17 cellular contexts compared by ENCODE assay signal in the genomic region with DNA sequence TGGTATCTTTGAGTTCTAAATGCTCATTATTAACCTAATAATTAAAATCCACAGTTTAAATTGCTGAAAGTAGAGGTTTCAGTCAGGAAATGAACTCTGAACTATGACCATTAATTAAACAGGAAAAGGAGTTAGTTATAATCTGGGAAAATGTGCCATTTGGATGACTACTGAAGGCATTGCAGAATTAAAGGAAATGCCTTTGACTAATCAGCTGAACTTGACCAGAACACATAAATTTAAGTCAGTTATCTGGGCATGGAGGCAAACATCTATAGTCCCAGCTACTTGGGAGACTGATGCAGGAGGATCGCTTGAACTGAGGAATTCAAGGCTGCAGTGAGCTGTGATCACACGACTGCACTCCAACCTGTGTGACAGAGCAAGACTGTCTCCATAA. TPM values are rescaled to one million over a fixed set of nuclear protein-coding genes. Genes with fewer than 3 reads are reported as not detected.
A peak's percentile ranks its signal among the peaks of the same experiment; 100 is the strongest.
DNase-seq lines count a peak whose midpoint lies in the region; ATAC-seq, FAIRE-seq and TF ChIP-seq lines count a peak whose summit lies in the region.
"Had no signal": no experiment of that assay in that cellular context is flagged by ENCODE, and none has a peak within 500 bp of the region (broad histone marks: within the 10 kb centered on the region; RNA-seq: fewer than 3 reads in every experiment).

No MANE protein-coding gene starts in this region.

- dilution Hi-C loops in endothelial cell of umbilical vein (cut with MboI; ENCODE audit: extremely low pct_ligation_motif_present, low sequenced_read_pairs) = no loop called here

- FAIRE-seq in astrocyte (lab: Jason Lieb, UNC) = no peak
- peak; percentile 96 for FAIRE-seq in endothelial cell of umbilical vein (lab: Jason Lieb, UNC)
- FAIRE-seq: GM12892, GM19239, H1, HTR-8/SVneo had no signal

- no peaks in the 10 kb centered on the region for H3K9me3 Mint-ChIP-seq in astrocyte (ENCODE audit: unreplicated experiment)
- peaks cover 2 to 7% of the 10 kb centered on the region in 2 donors for H3K9me3 Mint-ChIP-seq in natural killer cell
- H3K9me3 Mint-ChIP-seq: CD8-positive, alpha-beta T cell had no signal

- H2AFZ ChIP-seq in astrocyte (ENCODE audit: low read depth, low read length) (no peak overlapping the region), endothelial cell of umbilical vein (ENCODE audit: low read depth, low read length) (no peak overlapping the region)

- H3K36me3 Mint-ChIP-seq in astrocyte (ENCODE audit: low read depth, unreplicated experiment) (no peaks in the 10 kb centered on the region), natural killer cell (no peaks in the 10 kb centered on the region)
- H3K36me3 Mint-ChIP-seq: CD14-positive monocyte; CD8-positive, alpha-beta T cell had no signal

- peak; percentile 51 for DNase-seq in astrocyte (ENCODE audit: low read depth)
- peak; percentile 91 for DNase-seq in endothelial cell of umbilical vein (ENCODE audit: low read depth, low spot score)
- peak; percentile 26 for DNase-seq in left kidney (ENCODE audit: low read depth, low spot score)
- no peak for DNase-seq in natural killer cell
- DNase-seq in cerebellum (ENCODE audit: low spot score) = no peak
- DNase-seq: CD8-positive, alpha-beta T cell; COR-L47; DND-41; GDM1 had no signal

- BruUV-seq in endothelial cell of umbilical vein (replicated peaks; lab: Mats Ljungman, UMichigan) = no TSS peak

- no peaks in the 10 kb centered on the region for H3K27me3 Mint-ChIP-seq in astrocyte (ENCODE audit: low read depth, unreplicated experiment)
- no peaks in the 10 kb centered on the region for H3K27me3 Mint-ChIP-seq in natural killer cell (ENCODE audit: low read depth in 2 of 2)

- H3K9ac ChIP-seq in astrocyte (ENCODE audit: low read length) = no peak overlapping the region
- H3K9ac ChIP-seq in endothelial cell of umbilical vein (replicated peaks; ENCODE audit: extremely low read depth, insufficient read depth, low read length) = no peak overlapping the region

- H4K20me1 ChIP-seq in astrocyte (ENCODE audit: insufficient read depth, low read length) (no peaks in the 10 kb centered on the region), endothelial cell of umbilical vein (replicated peaks; ENCODE audit: control insufficient read depth, extremely low read depth, insufficient read depth, low read length) (no peaks in the 10 kb centered on the region)

- H3K9me3 ChIP-seq in astrocyte (ENCODE audit: insufficient read depth, low read depth, low read length) (no peaks in the 10 kb centered on the region), endothelial cell of umbilical vein (replicated peaks; ENCODE audit: control insufficient read depth, insufficient read depth, low read length) (no peaks in the 10 kb centered on the region)
- H3K9me3 ChIP-seq: HAP-1 had no signal

- POLR2A ChIA-PET in endothelial cell of umbilical vein (lab: Charles Lee) = no interaction called here

- H3K27ac Mint-ChIP-seq in astrocyte (ENCODE audit: unreplicated experiment) = no peak overlapping the region
- H3K27ac Mint-ChIP-seq in natural killer cell = no peak overlapping the region
- H3K27ac Mint-ChIP-seq: CD14-positive monocyte; CD8-positive, alpha-beta T cell had no signal

- H3K4me1 Mint-ChIP-seq in astrocyte (ENCODE audit: low read depth, unreplicated experiment) (peaks cover 2% of the 10 kb centered on the region), natural killer cell (no peaks in the 10 kb centered on the region)
- H3K4me1 Mint-ChIP-seq: CD14-positive monocyte had no signal

- H3K4me1 ChIP-seq in astrocyte (ENCODE audit: insufficient read depth, low read length) = no peaks in the 10 kb centered on the region
- H3K4me1 ChIP-seq in endothelial cell of umbilical vein (ENCODE audit: control insufficient read depth, extremely low read depth, insufficient read depth, low read length) = peaks cover 28% of the 10 kb centered on the region
- H3K4me1 ChIP-seq: HAP-1 had no signal

- H3K36me3 ChIP-seq in astrocyte (ENCODE audit: insufficient read depth, low read length) = no peaks in the 10 kb centered on the region
- H3K36me3 ChIP-seq in endothelial cell of umbilical vein (ENCODE audit: control insufficient read depth in 2 of 2, extremely low read depth in 1 of 2, insufficient read depth in 2 of 2, low read length in 2 of 2) = no peaks in the 10 kb centered on the region
- H3K36me3 ChIP-seq: HAP-1 had no signal

- intact Hi-C loops in endothelial cell of umbilical vein (cut with micrococcal nuclease) (loop anchor here (1.0 to 5.0 kb wide), 5 partner anchors 28 to 233 kb away; no protein-coding TSS in a partner anchor), natural killer cell (cut with micrococcal nuclease) (no loop called here)

- H3K4me3 Mint-ChIP-seq in astrocyte (ENCODE audit: unreplicated experiment) (no peak overlapping the region), natural killer cell (no peak overlapping the region)
- H3K4me3 Mint-ChIP-seq: CD14-positive monocyte; CD8-positive, alpha-beta T cell had no signal

- TF ChIP-seq CTCF in astrocyte (IDR thresholded peaks at IDR 0.05; ENCODE audit: insufficient read depth, low read depth, low read length) (no peak), endothelial cell of umbilical vein (IDR thresholded peaks at IDR 0.05; ENCODE audit: extremely low read depth in 1 of 2, insufficient read depth in 1 of 2, low read depth in 1 of 2, low read length in 2 of 2) (no peak), natural killer cell (IDR thresholded peaks at IDR 0.05) (no peak)

- ATAC-seq in natural killer cell (no peak), HG02763 (IDR thresholded peaks at IDR 0.05; ENCODE audit: unreplicated experiment) (no peak), GM18858 (IDR thresholded peaks at IDR 0.05; ENCODE audit: unreplicated experiment) (no peak)
- ATAC-seq: CD8-positive, alpha-beta T cell had no signal

- H3K79me2 ChIP-seq in astrocyte (ENCODE audit: insufficient read depth, low read length) = no peaks in the 10 kb centered on the region
- no peaks in the 10 kb centered on the region for H3K79me2 ChIP-seq in endothelial cell of umbilical vein (ENCODE audit: control insufficient read depth, insufficient read depth, low read length)

- no peaks in the 10 kb centered on the region for H3K9me1 ChIP-seq in endothelial cell of umbilical vein (replicated peaks; ENCODE audit: control insufficient read depth, extremely low read depth, insufficient read depth, low read length)

- H3K4me2 ChIP-seq in astrocyte (ENCODE audit: low read length) = no peak overlapping the region
- H3K4me2 ChIP-seq in endothelial cell of umbilical vein (ENCODE audit: insufficient read depth, low read length) = peak overlapping the region; percentile 84

- CTCF ChIA-PET in endothelial cell of umbilical vein (lab: Charles Lee) = interaction anchor here (0.9 to 7.2 kb wide), 7 partner anchors 14 to 312 kb away, joined by 3 to 143 read pairs (median 4); no protein-coding TSS in a partner anchor

- TF ChIP-seq POLR2A in endothelial cell of umbilical vein (IDR thresholded peaks at IDR 0.05; ENCODE audit: low read depth, low read length) = no peak

- no peak overlapping the region for H3K27ac ChIP-seq in astrocyte (ENCODE audit: low read depth, low read length)
- no peak overlapping the region for H3K27ac ChIP-seq in endothelial cell of umbilical vein (ENCODE audit: insufficient read depth, low read depth, low read length)

- H3K4me3 ChIP-seq in astrocyte (ENCODE audit: insufficient read depth, low read depth, low read length) (no peak overlapping the region), endothelial cell of umbilical vein (replicated peaks in 1 of 3; ENCODE audit: insufficient read depth in 1 of 3, low read depth in 1 of 3, low read length in 3 of 3) (peak overlapping the region in 1 of 3 experiments; percentile 13)
- H3K4me3 ChIP-seq: HAP-1 had no signal

- H3K27me3 ChIP-seq in astrocyte (ENCODE audit: insufficient read depth, low read length) (no peaks in the 10 kb centered on the region), endothelial cell of umbilical vein (ENCODE audit: control insufficient read depth in 2 of 2, insufficient read depth in 2 of 2, low read length in 2 of 2) (no peaks in the 10 kb centered on the region)

TF ChIP-seq in endothelial cell of umbilical vein, 7 proteins besides CTCF, POLR2A, EP300 and RAD21:
- TF ChIP-seq, protein P1, sequence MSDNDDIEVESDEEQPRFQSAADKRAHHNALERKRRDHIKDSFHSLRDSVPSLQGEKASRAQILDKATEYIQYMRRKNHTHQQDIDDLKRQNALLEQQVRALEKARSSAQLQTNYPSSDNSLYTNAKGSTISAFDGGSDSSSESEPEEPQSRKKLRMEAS (IDR thresholded peaks at IDR 0.05; ENCODE audit: insufficient read depth, insufficient read length) = no peak
- TF ChIP-seq JUN (IDR thresholded peaks at IDR 0.05; ENCODE audit: borderline replicate concordance, insufficient read depth, insufficient read length, low read depth) = peak; percentile 71
- no peak for TF ChIP-seq EZH2 (IDR thresholded peaks at IDR 0.05; ENCODE audit: borderline replicate concordance, low read depth, low read length, severe bottlenecking)
- TF ChIP-seq GATA2 (IDR thresholded peaks at IDR 0.05; ENCODE audit: insufficient read depth, insufficient read length, low read depth, low read length) = peak; percentile 82
- TF ChIP-seq MYC (IDR thresholded peaks at IDR 0.05; ENCODE audit: low read depth, low read length) = no peak
- peak; percentile 82 for TF ChIP-seq FOS (IDR thresholded peaks at IDR 0.05; ENCODE audit: borderline replicate concordance, insufficient read depth, low read length)
- TF ChIP-seq POLR2AphosphoS5 (IDR thresholded peaks at IDR 0.05; ENCODE audit: insufficient read depth, low read depth, low read length) = peak; percentile 74

RNA-seq across cellular contexts. Expression of a gene that starts 31.9 kb away (rescaled TPM):
- total RNA-seq in astrocyte (1.6 and 2.2 TPM in 2 replicates), endothelial cell of umbilical vein (1.6 TPM in 2 replicates), natural killer cell (1 to 10 TPM in 1 of 3 donors, under 1 TPM in 1, not detected in 1; 0.15 to 1.2 TPM), cerebellum (31.6 TPM)
- polyA plus RNA-seq in endothelial cell of umbilical vein = 2.5 and 3.2 TPM in 2 replicates
- polyA plus RNA-seq in endothelial cell of umbilical vein (2011; cell fraction: cytosol; rRNA removed) = 1.3 and 2.0 TPM in 2 replicates
- polyA plus RNA-seq in endothelial cell of umbilical vein (2011; cell fraction: nucleus; rRNA removed) = 10.3 and 11.8 TPM in 2 replicates
- 2.3 and 2.9 TPM in 2 replicates for polyA plus RNA-seq in endothelial cell of umbilical vein (2012)
- polyA minus RNA-seq in endothelial cell of umbilical vein = 6.0 and 6.1 TPM in 2 replicates
- polyA minus RNA-seq in endothelial cell of umbilical vein (2011; cell fraction: cytosol; rRNA and poly(A)+ RNA removed) = not detected
- polyA minus RNA-seq in endothelial cell of umbilical vein (2011; cell fraction: nucleus; rRNA and poly(A)+ RNA removed) = 6.9 and 9.6 TPM in 2 replicates
- polyA plus RNA-seq: CD14-positive monocyte had no signal

Comparison
In these comparisons a context has a peak if more than half of its experiments do, and no peak if none do; other contexts are left out.
1. DNase-seq: peak in astrocyte (single experiment), endothelial cell of umbilical vein (single experiment) and left kidney (single experiment); none in natural killer cell (single experiment) and cerebellum (single experiment).
2. RNA of a gene that starts 31.9 kb away (total RNA-seq): 31.6 TPM in cerebellum (single experiment); 1.6 to 2.2 TPM in astrocyte, 1.6 TPM in endothelial cell of umbilical vein and 0.15 to 1.2 TPM in natural killer cell; every median in the first group is over 10 times any median in the second.